Comparison of ENCODE assay signal across 11 cellular contexts in the genomic region with DNA sequence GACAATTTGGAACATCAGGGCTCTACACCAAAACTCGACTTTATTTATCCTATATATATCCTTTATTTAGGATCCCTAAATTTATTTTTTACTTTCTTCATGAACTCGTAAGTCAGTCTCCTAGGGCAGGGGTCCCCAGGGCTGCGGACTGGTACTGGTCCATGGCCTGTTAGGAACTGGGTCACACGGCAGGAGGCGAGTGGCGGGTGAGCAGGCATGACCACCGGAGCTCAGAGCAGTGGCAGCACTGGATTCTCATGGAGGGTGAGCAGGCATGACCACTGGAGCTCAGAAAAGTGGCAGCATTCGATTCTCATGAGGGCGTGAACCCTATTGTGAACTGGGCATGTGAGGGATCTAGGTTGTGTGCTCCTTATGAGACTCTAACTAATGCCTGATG.
"Had no signal": no experiment of that assay in that cellular context is flagged by ENCODE, and none has a peak within 500 bp of the region (broad histone marks: within the 10 kb centered on the region; RNA-seq: fewer than 3 reads in every experiment).

No MANE protein-coding gene starts in this region.

- FAIRE-seq: H1, H54 had no signal

- H2AFZ ChIP-seq: GM23248, GM23338 had no signal

- H3K9ac ChIP-seq: GM23248 had no signal

- H3K4me3 Mint-ChIP-seq: GM23338, H9, HFFc6 had no signal

- H3K4me2 ChIP-seq: GM23338 had no signal

- H3K27ac ChIP-seq: GM23248 had no signal

- H3K27ac Mint-ChIP-seq: GM23338, H9, HFFc6 had no signal

- H3K4me1 ChIP-seq: HAP-1 had no signal

- H3K36me3 ChIP-seq: HAP-1 had no signal

- H3K9me3 ChIP-seq: HAP-1 had no signal

- ATAC-seq: GM23338, HCT116 had no signal

- DNase-seq: GM23248, GOT3, H7, H9, HCEC 1CT, HFFc6 had no signal

- H3K4me3 ChIP-seq: GM23248, GM23338, HAP-1 had no signal
